Comparison of ENCODE assay signal across 25 cellular contexts in genomic region chr10:49321021-49321420, GRCh38. TPM values are rescaled to one million over a fixed set of nuclear protein-coding genes. Genes with fewer than 3 reads are reported as not detected.
DNase-seq lines count a peak whose midpoint lies in the region; ATAC-seq, FAIRE-seq and TF ChIP-seq lines count a peak whose summit lies in the region.
"Had no signal": no experiment of that assay in that cellular context is flagged by ENCODE, and none has a peak within 500 bp of the region (broad histone marks: within the 10 kb centered on the region; RNA-seq: fewer than 3 reads in every experiment).

No MANE protein-coding gene starts in this region.

- TF ChIP-seq CTCF in K562 (IDR thresholded peaks at IDR 0.05 in 2 of 3, conservative IDR thresholded peaks at IDR 0.05 in 1 of 3; ENCODE audit: insufficient read depth in 2 of 3, low read depth in 1 of 3, low read length in 3 of 3) (no peak), osteocyte (IDR thresholded peaks at IDR 0.05) (no peak)

- POLR2A ChIA-PET in K562 (lab: Yijun Ruan, JAX), result interaction anchor here (1.3 kb wide), 1 partner anchor 14 kb away, joined by 4 read pairs; no protein-coding TSS in a partner anchor

- no peak for TF ChIP-seq RAD21 in K562 (CRISPR knock-in tag; conservative IDR thresholded peaks at IDR 0.05 in 1 of 2, IDR thresholded peaks at IDR 0.05 in 1 of 2)

- ATAC-seq in K562 (no peak), left cardiac atrium (no peak), GM21390 (IDR thresholded peaks at IDR 0.05; ENCODE audit: unreplicated experiment) (no peak)
- ATAC-seq: CD8-positive, alpha-beta T cell; GM12878 had no signal

- no peaks in the 10 kb centered on the region for H3K27me3 ChIP-seq in SJCRH30
- H3K27me3 ChIP-seq in K562 (ENCODE audit: control insufficient read depth in 2 of 2, insufficient read depth in 2 of 2, low read length in 2 of 2), result no peaks in the 10 kb centered on the region
- H3K27me3 ChIP-seq: BE2C, BLaER1 had no signal

- peaks cover 9% of the 10 kb centered on the region for H3K27me3 Mint-ChIP-seq in osteocyte (ENCODE audit: unreplicated experiment)
- H3K27me3 Mint-ChIP-seq: CD4-positive, alpha-beta T cell had no signal

- no peaks in the 10 kb centered on the region for H3K4me1 Mint-ChIP-seq in osteocyte (ENCODE audit: unreplicated experiment)

- H3K9me1 ChIP-seq in K562 (ENCODE audit: control insufficient read depth, insufficient read depth, low read length), result no peaks in the 10 kb centered on the region

- H3K4me1 ChIP-seq in SJCRH30, result peaks cover 34% of the 10 kb centered on the region
- no peaks in the 10 kb centered on the region; a peak in 1 of 5 replicates for H3K4me1 ChIP-seq in K562 (replicated peaks in 1 of 2; ENCODE audit: control insufficient read depth in 2 of 2, insufficient read depth in 2 of 2, low read length in 2 of 2)
- H3K4me1 ChIP-seq: BE2C, BLaER1, Caco-2 had no signal

- in situ Hi-C loops in K562 (cut with MboI), result no loop called here

- H3K4me2 ChIP-seq in K562 (ENCODE audit: insufficient read depth, low read length), result no peak overlapping the region
- H3K4me2 ChIP-seq: BLaER1 had no signal

- H4K20me1 ChIP-seq in K562 (replicated peaks; ENCODE audit: control insufficient read depth, insufficient read depth, low read length), result no peaks in the 10 kb centered on the region
- H4K20me1 ChIP-seq: BLaER1 had no signal

- 27% methylated on average over 3 of the region's 3 CpGs for WGBS in K562 (ENCODE audit: insufficient coverage, low coverage, missing lambda C conversion rate)

- no peak overlapping the region for H3K9ac ChIP-seq in K562 (ENCODE audit: insufficient read depth in 1 of 2, low read depth in 2 of 2, low read length in 2 of 2)
- H3K9ac ChIP-seq: BLaER1 had no signal

- H3K27ac ChIP-seq in SJCRH30 (peak overlapping the region; percentile 95), K562 (ENCODE audit: extremely low read depth, low read depth, low read length) (no peak overlapping the region)
- H3K27ac ChIP-seq: BLaER1, C4-2B had no signal

- CTCF ChIA-PET in K562 (lab: Yijun Ruan, JAX; ENCODE audit: low intra/inter-chr PET ratio), result no interaction called here

- H3K79me2 ChIP-seq in K562 (ENCODE audit: control insufficient read depth, insufficient read depth, low read length), result no peaks in the 10 kb centered on the region

- H3K4me3 ChIP-seq in SJCRH30, result no peak overlapping the region
- H3K4me3 ChIP-seq in K562, result no peak overlapping the region
- H3K4me3 ChIP-seq: BLaER1, GM12878 had no signal

- no peak overlapping the region for H3K27ac Mint-ChIP-seq in osteocyte (ENCODE audit: unreplicated experiment)
- H3K27ac Mint-ChIP-seq: CD4-positive, alpha-beta T cell; CD8-positive, alpha-beta T cell had no signal

- BruUV-seq in K562 (replicated peaks; lab: Mats Ljungman, UMichigan), result no TSS peak

- DNase-seq in SJCRH30, result peak; percentile 72 to 92
- no peak for DNase-seq in K562 (ENCODE audit: extremely low read depth in 1 of 4, low spot score in 3 of 4)
- DNase-seq in osteocyte (ENCODE audit: extremely low spot score, unreplicated experiment), result peak; percentile 3
- no peak for DNase-seq in medulla oblongata (ENCODE audit: extremely low spot score)
- DNase-seq in left cardiac atrium, result no peak
- DNase-seq: 8988T; ACHN; BE2C; Caco-2; Calu3; CD4-positive, alpha-beta T cell; DMS79 treated with DMSO at 0.1 percent for 48 hours; GF-D8 had no signal

- intact Hi-C loops in K562 (cut with micrococcal nuclease) (no loop called here), left cardiac atrium (cut with DNase I) (no loop called here)

- TF ChIP-seq POLR2A in K562 (conservative IDR thresholded peaks at IDR 0.05), result no peak

- H3K9me3 ChIP-seq in SJCRH30 (replicated peaks) (no peaks in the 10 kb centered on the region), K562 (replicated peaks; ENCODE audit: control insufficient read depth, insufficient read depth, low read depth, low read length) (no peaks in the 10 kb centered on the region)
- H3K9me3 ChIP-seq: BE2C, BLaER1, Caco-2 had no signal

- no peaks in the 10 kb centered on the region for H3K36me3 Mint-ChIP-seq in osteocyte (ENCODE audit: unreplicated experiment)
- H3K36me3 Mint-ChIP-seq: CD8-positive, alpha-beta T cell had no signal

- no peak overlapping the region for H3K4me3 Mint-ChIP-seq in osteocyte (ENCODE audit: unreplicated experiment)
- H3K4me3 Mint-ChIP-seq: CD4-positive, alpha-beta T cell; CD8-positive, alpha-beta T cell had no signal

- no peak for FAIRE-seq in K562 (lab: Jason Lieb, UNC)
- FAIRE-seq: A204.1, D721Med, G401.6, GM12878, GM12892, GM18507 had no signal

- no peaks in the 10 kb centered on the region for H3K9me3 Mint-ChIP-seq in osteocyte (ENCODE audit: unreplicated experiment)
- H3K9me3 Mint-ChIP-seq: CD4-positive, alpha-beta T cell; CD8-positive, alpha-beta T cell had no signal

- H2AFZ ChIP-seq in K562 (ENCODE audit: low read depth, low read length), result no peak overlapping the region

- no peak for TF ChIP-seq EP300 in K562 (IDR thresholded peaks at IDR 0.05; ENCODE audit: low read length)

- H3K36me3 ChIP-seq in SJCRH30, result peaks cover 23% of the 10 kb centered on the region
- peaks cover 25% of the 10 kb centered on the region; the same call in 2 of the 3 replicates for H3K36me3 ChIP-seq in K562 (ENCODE audit: control insufficient read depth, insufficient read depth, low read length)
- H3K36me3 ChIP-seq: BE2C, BLaER1 had no signal

TF ChIP-seq in K562, 482 proteins besides CTCF, POLR2A, EP300 and RAD21:
- TF ChIP-seq ZNF316 (IDR thresholded peaks at IDR 0.05) (0 out of 2 replicates have a peak, but pooled peaks have one; percentile 3), EZH2 (IDR thresholded peaks at IDR 0.05; ENCODE audit: borderline replicate concordance, low read depth, low read length) (no peak)

RNA-seq across cellular contexts. Expression of gene C10orf71, which starts 22.1 kb away (rescaled TPM):
- total RNA-seq in SJCRH30 (2014; rRNA removed; shearing (Covaris generic)), result 4.5 and 6.6 TPM in 2 replicates
- total RNA-seq in K562 (2011; cell fraction: chromatin; rRNA removed; ENCODE audit: low replicate concordance), result 9.0 and 13.8 TPM in 2 replicates
- 5.0 and 7.8 TPM in 2 replicates for total RNA-seq in K562 (2011; cell fraction: nucleolus; rRNA removed)
- total RNA-seq in K562 (2011; cell fraction: nucleoplasm; rRNA removed), result 6.0 and 7.1 TPM in 2 replicates
- 1.1 and 1.7 TPM in 2 replicates for total RNA-seq in K562 (2014; rRNA removed)
- total RNA-seq in K562 (2014; rRNA removed; fragmentation: Illumina TruSeq; extraction: Trizol), result 1.7 and 2.2 TPM in 2 replicates
- total RNA-seq in K562 (2015; rRNA removed; fragmentation: Illumina TruSeq; extraction: Trizol), result 1.5 and 2.4 TPM in 2 replicates
- total RNA-seq in K562 (2021), result 4.5 and 4.9 TPM in 2 replicates
- polyA plus RNA-seq in K562 (2011; rRNA removed), result 0.89 and 1.0 TPM in 2 replicates
- 0.71 and 1.0 TPM in 2 replicates for polyA plus RNA-seq in K562 (2011; cell fraction: cytosol; rRNA removed)
- polyA plus RNA-seq in K562 (2011; cell fraction: nucleus; rRNA removed), result 2.5 and 5.7 TPM in 2 replicates
- 2.2 TPM in 2 replicates for polyA plus RNA-seq in K562 (2012)
- polyA plus RNA-seq in K562 (2014; fragmentation: Illumina TruSeq; extraction: Trizol), result 2.1 and 2.5 TPM in 2 replicates
- polyA plus RNA-seq in K562 (2014; fragmentation: Nextera tagmentation; extraction: Ambion mirVana), result under 1 TPM; 0.06 to 0.30 TPM
- polyA plus RNA-seq in K562 (2014; rRNA removed), result 1.1 and 1.3 TPM in 2 replicates
- 3.6 TPM in 2 replicates for polyA minus RNA-seq in K562 (2011; rRNA and poly(A)+ RNA removed)
- polyA minus RNA-seq in K562 (2011; cell fraction: cytosol; rRNA and poly(A)+ RNA removed), result 2.8 and 3.1 TPM in 2 replicates
- polyA minus RNA-seq in K562 (2011; cell fraction: nucleus; rRNA and poly(A)+ RNA removed), result 5.8 and 7.6 TPM in 2 replicates
- total RNA-seq in osteocyte, result not detected in 2 replicates
- 10 to 100 TPM; 34.7 to 54.1 TPM for total RNA-seq in left cardiac atrium
- total RNA-seq: A673; Caco-2; Calu3; CD4-positive, alpha-beta T cell; CD8-positive, alpha-beta T cell; GM12878 had no signal
- polyA plus RNA-seq: AG04450, GM12878 had no signal

Comparison
In these comparisons a context has a peak if more than half of its experiments do, and no peak if none do; other contexts are left out.
1. DNase-seq: peak in SJCRH30 (2 of 2) and osteocyte (single experiment); none in K562 (0 of 4), medulla oblongata (single experiment) and left cardiac atrium (single experiment).